ENCODE assay signal across 28 cellular contexts in genomic region chr1:92679980-92680379, GRCh38.
"Had no signal": no experiment of that assay in that cellular context is flagged by ENCODE, and none has a peak within 500 bp of the region (broad histone marks: within the 10 kb centered on the region; RNA-seq: fewer than 3 reads in every experiment).

No MANE protein-coding gene starts in this region.

- H3K4me2 ChIP-seq: hepatocyte had no signal

- H3K4me3 ChIP-seq: body of pancreas, coronary artery, dorsolateral prefrontal cortex, gastroesophageal sphincter, heart right ventricle, hepatocyte had no signal

- H3K9me3 ChIP-seq: body of pancreas, gastroesophageal sphincter, heart right ventricle had no signal

- H3K27me3 ChIP-seq: body of pancreas, dorsolateral prefrontal cortex, gastroesophageal sphincter, heart right ventricle, hepatocyte had no signal

- H3K27ac ChIP-seq: body of pancreas, coronary artery, dorsolateral prefrontal cortex, gastroesophageal sphincter, heart right ventricle, hepatocyte, WERI-Rb-1 had no signal

- H3K4me1 ChIP-seq: body of pancreas, gastroesophageal sphincter, heart right ventricle had no signal

- H3K79me2 ChIP-seq: hepatocyte had no signal

- H2AFZ ChIP-seq: hepatocyte had no signal

- ATAC-seq: activated CD4-positive, CD25-positive, alpha-beta regulatory T cell treated with anti-CD3 and anti-CD28 coated beads, Interleukin-2, amount 50 U/mL, for 24 hours; activated CD8-positive, alpha-beta T cell treated with anti-CD3 and anti-CD28 coated beads for 36 hours; activated T-cell treated with anti-CD3 and anti-CD28 coated beads, Interleukin-2, amount 50 U/mL, for 4 hours; activated T-helper 17 cell treated with anti-CD3 and anti-CD28 coated beads, Interleukin-2, amount 50 U/mL, for 72 hours; body of pancreas; gastroesophageal sphincter; heart right ventricle; T-helper 17 cell had no signal

- DNase-seq: activated B cell treated with CpG ODN at 0.5 μM for 24 hours; activated CD4-positive, alpha-beta T cell treated with anti-CD3 and anti-CD28 coated beads for 48 hours; activated CD4-positive, alpha-beta T cell treated with anti-CD3 and anti-CD28 coated beads, Interleukin-2, amount 50 U/mL, for 1 hour; activated CD4-positive, alpha-beta T cell treated with anti-CD3 and anti-CD28 coated beads, Interleukin-2, amount 50 U/mL, for 48 hours; activated CD8-positive, alpha-beta memory T cell treated with anti-CD3 and anti-CD28 coated beads for 24 hours; activated CD8-positive, alpha-beta T cell treated with anti-CD3 and anti-CD28 coated beads for 36 hours; activated effector memory CD4-positive, alpha-beta T cell treated with Interleukin-2 at 50 U/mL for 16 hours; activated gamma-delta T cell treated with Interleukin-2 at 50 U/mL for 16 hours; activated naive CD4-positive, alpha-beta T cell treated with anti-CD3 and anti-CD28 coated beads, Interleukin-2, amount 50 U/mL, for 16 hours; activated naive CD4-positive, alpha-beta T cell treated with Interleukin-2 at 50 U/mL for 16 hours; activated T-cell treated with anti-CD3 and anti-CD28 coated beads, Interleukin-2, amount 50 U/mL, for 4 hours; amniotic stem cell; anterior cingulate cortex; body of pancreas; dorsolateral prefrontal cortex; effector memory CD4-positive, alpha-beta T cell; endodermal cell; foreskin melanocyte; heart right ventricle; T-helper 1 cell; T-helper 17 cell; T1000; WERI-Rb-1 had no signal
